Comparison of ENCODE assay signal across 9 cellular contexts in the genomic region with DNA sequence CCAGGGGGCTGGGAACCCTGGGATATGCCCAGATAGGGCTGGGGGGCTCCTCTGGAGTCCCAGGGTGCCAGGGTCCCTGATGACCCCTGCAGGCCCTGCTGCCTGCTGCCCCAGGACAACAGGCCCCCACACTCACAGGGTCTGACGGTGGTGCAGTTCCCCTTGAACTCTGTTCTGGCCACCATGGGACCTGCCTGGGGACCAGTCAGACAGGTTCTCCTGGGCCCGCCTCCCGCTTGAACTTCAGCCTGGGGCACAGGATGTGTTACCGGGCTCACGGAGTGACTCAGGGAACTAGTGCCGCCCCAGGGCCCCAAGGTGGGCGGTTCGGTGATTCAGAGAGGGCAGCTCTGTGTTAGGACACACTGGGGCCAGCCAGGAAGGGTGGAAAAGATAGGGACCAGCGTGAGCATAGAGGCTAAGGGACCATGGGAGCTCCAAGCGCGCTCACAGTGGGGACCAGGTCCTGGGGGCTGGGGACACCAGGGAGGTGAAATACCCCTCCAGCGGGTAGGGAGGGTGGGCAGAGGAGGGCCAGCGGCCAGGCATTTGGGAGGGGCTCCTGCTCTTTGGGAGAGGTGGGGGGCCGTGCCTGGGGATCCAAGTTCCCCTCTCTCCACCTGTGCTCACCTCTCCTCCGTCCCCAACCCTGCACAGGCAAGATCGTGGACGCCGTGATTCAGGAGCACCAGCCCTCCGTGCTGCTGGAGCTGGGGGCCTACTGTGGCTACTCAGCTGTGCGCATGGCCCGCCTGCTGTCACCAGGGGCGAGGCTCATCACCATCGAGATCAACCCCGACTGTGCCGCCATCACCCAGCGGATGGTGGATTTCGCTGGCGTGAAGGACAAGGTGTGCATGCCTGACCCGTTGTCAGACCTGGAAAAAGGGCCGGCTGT. TPM values are rescaled to one million over a fixed set of nuclear protein-coding genes. Genes with fewer than 3 reads are reported as not detected.
A peak's percentile ranks its signal among the peaks of the same experiment; 100 is the strongest.
DNase-seq lines count a peak whose midpoint lies in the region; ATAC-seq, FAIRE-seq and TF ChIP-seq lines count a peak whose summit lies in the region.
"Had no signal": no experiment of that assay in that cellular context is flagged by ENCODE, and none has a peak within 500 bp of the region (broad histone marks: within the 10 kb centered on the region; RNA-seq: fewer than 3 reads in every experiment).

No MANE protein-coding gene starts in this region.

- WGBS in thyroid gland, 2 donors, result 47 to 56% methylated on average over 8 to 19 of the region's 30 CpGs
- WGBS in ovary, 3 donors, result 78 to 82% (median 80%) methylated on average over 30 of the region's 30 CpGs

- H3K27ac ChIP-seq in keratinocyte (ENCODE audit: control insufficient read depth, insufficient read depth, low read length) (peak overlapping the region; percentile 57), thyroid gland (peak overlapping the region; percentile 71 to 95 (median 89)), ovary (no peak overlapping the region)

- peak in 1 of 2 donors; percentile 45 for TF ChIP-seq POLR2A in thyroid gland (IDR thresholded peaks at IDR 0.05)
- no peak for TF ChIP-seq POLR2A in ovary (IDR thresholded peaks at IDR 0.05)

- TF ChIP-seq EP300 in ovary (IDR thresholded peaks at IDR 0.05), result no peak

- peak; percentile 73 for FAIRE-seq in keratinocyte (lab: Jason Lieb, UNC)
- FAIRE-seq: G401.6 had no signal

- H3K4me1 Mint-ChIP-seq in T-helper 2 cell treated with Interferon-gamma antibody and Interleukin-4, amounts not matched to agents 5 μg/mL and 100 μg/mL, for 36 hours (ENCODE audit: low read depth), result no peaks in the 10 kb centered on the region

- H3K4me2 ChIP-seq in keratinocyte (ENCODE audit: control insufficient read depth, extremely low read depth, insufficient read depth, low read depth, low read length), result peak overlapping the region; percentile 70

- no peaks in the 10 kb centered on the region for H3K9me1 ChIP-seq in keratinocyte (ENCODE audit: control insufficient read depth, extremely low read depth, insufficient read depth, low read length)

- peaks cover 4% of the 10 kb centered on the region for H3K36me3 Mint-ChIP-seq in T-helper 2 cell treated with Interferon-gamma antibody and Interleukin-4, amounts not matched to agents 5 μg/mL and 100 μg/mL, for 36 hours (ENCODE audit: low read depth)

- dilution Hi-C loops in keratinocyte (cut with MboI; ENCODE audit: extremely low pct_ligation_motif_present, low sequenced_read_pairs), result no loop called here

- DNase-seq in activated T-cell treated with anti-CD3 and anti-CD28 coated beads for 48 hours (ENCODE audit: low read depth), result peak; percentile 61
- no peak for DNase-seq in activated T-cell treated with anti-CD3 and anti-CD28 coated beads, Interleukin-2, amount 50 U/mL, for 1 hour
- DNase-seq in T-helper 2 cell treated with Interferon-gamma antibody and Interleukin-4, amounts not matched to agents 5 μg/mL and 100 μg/mL, for 36 hours (ENCODE audit: low spot score), result peak; percentile 66
- peak; percentile 84 for DNase-seq in keratinocyte (ENCODE audit: low read depth, low spot score)
- peak; percentile 96 to 97 for DNase-seq in thyroid gland
- DNase-seq in ovary, result no peak
- no peak for DNase-seq in posterior vena cava (ENCODE audit: low spot score)

- H3K9me3 ChIP-seq in keratinocyte (ENCODE audit: control insufficient read depth, low read depth, low read length) (no peaks in the 10 kb centered on the region), thyroid gland (no peaks in the 10 kb centered on the region), ovary (no peaks in the 10 kb centered on the region)

- H4K20me1 ChIP-seq in keratinocyte (ENCODE audit: control insufficient read depth, extremely low read depth, insufficient read depth, low read length), result no peaks in the 10 kb centered on the region

- ATAC-seq in GM19035 (IDR thresholded peaks at IDR 0.05; ENCODE audit: unreplicated experiment), result no peak

- H3K4me3 Mint-ChIP-seq in T-helper 2 cell treated with Interferon-gamma antibody and Interleukin-4, amounts not matched to agents 5 μg/mL and 100 μg/mL, for 36 hours, result no peak overlapping the region

- H3K4me3 ChIP-seq in keratinocyte (ENCODE audit: control insufficient read depth in 2 of 3, extremely low read depth in 1 of 3, insufficient read depth in 2 of 3, low read depth in 1 of 3, low read length in 3 of 3) (peak overlapping the region; percentile 30 to 51 (median 40)), thyroid gland (replicated peaks in 1 of 3) (no peak overlapping the region), ovary (no peak overlapping the region)

- H3K4me1 ChIP-seq in keratinocyte (ENCODE audit: control insufficient read depth, extremely low read depth, insufficient read depth, low read length) (peaks cover 37% of the 10 kb centered on the region), thyroid gland (peaks cover 29 to 33% of the 10 kb centered on the region in 2 donors), ovary (ENCODE audit: insufficient read depth) (peaks cover 7% of the 10 kb centered on the region)

- peak overlapping the region; percentile 61 for H3K9ac ChIP-seq in keratinocyte (ENCODE audit: control insufficient read depth, extremely low read depth, insufficient read depth, low read length)

- H3K36me3 ChIP-seq in keratinocyte (ENCODE audit: control insufficient read depth in 2 of 2, extremely low read depth in 1 of 2, insufficient read depth in 2 of 2, low read length in 2 of 2), result peaks cover 11 to 23% of the 10 kb centered on the region in 2 experiments
- peaks cover 0 to 4% of the 10 kb centered on the region in 2 donors for H3K36me3 ChIP-seq in thyroid gland
- H3K36me3 ChIP-seq in ovary, result no peaks in the 10 kb centered on the region

- peaks cover 9% of the 10 kb centered on the region for H3K79me2 ChIP-seq in keratinocyte (ENCODE audit: control insufficient read depth, insufficient read depth, low read length)

- H3K9me3 Mint-ChIP-seq in T-helper 2 cell treated with Interferon-gamma antibody and Interleukin-4, amounts not matched to agents 5 μg/mL and 100 μg/mL, for 36 hours, result no peaks in the 10 kb centered on the region

- H3K27me3 Mint-ChIP-seq in T-helper 2 cell treated with Interferon-gamma antibody and Interleukin-4, amounts not matched to agents 5 μg/mL and 100 μg/mL, for 36 hours (ENCODE audit: low read depth), result no peaks in the 10 kb centered on the region

- intact Hi-C loops in thyroid gland (cut with DNase I) (no loop called here), ovary (cut with DNase I) (loop anchor here in 1 of 4 donors (10.0 kb wide), 1 partner anchor 152 kb away; the partner anchor contains the start of genes RANBP1 and TRMT2A), posterior vena cava (cut with DNase I) (loop anchor here in 1 of 2 donors (5.0 kb wide), 1 partner anchor 169 kb away; the partner anchor contains the start of gene ZDHHC8)

- no peak overlapping the region for H2AFZ ChIP-seq in keratinocyte (ENCODE audit: control insufficient read depth, low read length)

- no peaks in the 10 kb centered on the region for H3K27me3 ChIP-seq in keratinocyte (ENCODE audit: control insufficient read depth, extremely low read depth, insufficient read depth, low read length)
- H3K27me3 ChIP-seq in thyroid gland, result no peaks in the 10 kb centered on the region
- H3K27me3 ChIP-seq in ovary, result no peaks in the 10 kb centered on the region

- TF ChIP-seq CTCF in keratinocyte (optimal IDR thresholded peaks at IDR 0.05 in 1 of 3, IDR thresholded peaks at IDR 0.05 in 1 of 3, conservative IDR thresholded peaks at IDR 0.05 in 1 of 3; ENCODE audit: extremely low read depth in 1 of 3, insufficient read depth in 2 of 3, low read length in 3 of 3) (no peak), thyroid gland (IDR thresholded peaks at IDR 0.05) (no peak), ovary (IDR thresholded peaks at IDR 0.05) (no peak)

- H3K27ac Mint-ChIP-seq in T-helper 2 cell treated with Interferon-gamma antibody and Interleukin-4, amounts not matched to agents 5 μg/mL and 100 μg/mL, for 36 hours, result no peak overlapping the region

RNA-seq across cellular contexts. Expression of gene TXNRD2, which starts 21.5 kb away (rescaled TPM):
- 12.9 to 18.6 TPM (median 16.0 TPM) in 3 replicates for polyA plus RNA-seq in keratinocyte
- 2.3 TPM for polyA plus RNA-seq in keratinocyte (2011; ENCODE audit: low read depth)
- 7.3 and 14.2 TPM in 2 replicates for polyA plus RNA-seq in keratinocyte (2011; cell fraction: cytosol; rRNA removed)
- polyA plus RNA-seq in keratinocyte (2011; cell fraction: nucleus; rRNA removed), result 16.4 and 18.1 TPM in 2 replicates
- 10.1 and 20.8 TPM in 2 replicates for polyA plus RNA-seq in keratinocyte (2012; ENCODE audit: low replicate concordance)
- polyA minus RNA-seq in keratinocyte, result 8.9 to 29.3 TPM (median 11.3 TPM) in 3 replicates
- 12.1 TPM for polyA minus RNA-seq in keratinocyte (2011; cell fraction: cytosol; rRNA and poly(A)+ RNA removed)
- 11.1 and 14.0 TPM in 2 replicates for polyA minus RNA-seq in keratinocyte (2011; cell fraction: nucleus; rRNA and poly(A)+ RNA removed)
- 10 to 100 TPM; 19.5 to 34.5 (median 25.6) TPM for total RNA-seq in thyroid gland
- total RNA-seq in ovary, result 10 to 100 TPM; 21.3 to 37.3 (median 26.9) TPM
- 10 to 100 TPM; 21.3 to 37.8 TPM for polyA plus RNA-seq in ovary
- total RNA-seq in posterior vena cava, result 10 to 100 TPM; 13.9 to 19.2 TPM

RNA-seq across cellular contexts. Expression of gene COMT, which starts 21.6 kb away (rescaled TPM):
- 130 to 225 TPM (median 139 TPM) in 3 replicates for polyA plus RNA-seq in keratinocyte
- polyA plus RNA-seq in keratinocyte (2011; ENCODE audit: low read depth), result 48.0 TPM
- 86.7 and 217 TPM in 2 replicates for polyA plus RNA-seq in keratinocyte (2011; cell fraction: cytosol; rRNA removed)
- polyA plus RNA-seq in keratinocyte (2011; cell fraction: nucleus; rRNA removed), result 187 and 206 TPM in 2 replicates
- 146 and 212 TPM in 2 replicates for polyA plus RNA-seq in keratinocyte (2012; ENCODE audit: low replicate concordance)
- 68.4 to 164 TPM (median 70.9 TPM) in 3 replicates for polyA minus RNA-seq in keratinocyte
- polyA minus RNA-seq in keratinocyte (2011; cell fraction: cytosol; rRNA and poly(A)+ RNA removed), result 238 TPM
- 73.4 and 85.4 TPM in 2 replicates for polyA minus RNA-seq in keratinocyte (2011; cell fraction: nucleus; rRNA and poly(A)+ RNA removed)
- 100 to 1,000 TPM in 3 of 4 donors, 10 to 100 TPM in 1; 92.6 to 216 (median 138) TPM for total RNA-seq in thyroid gland
- 100 to 1,000 TPM; 143 to 194 (median 161) TPM for total RNA-seq in ovary
- 100 to 1,000 TPM in 1 of 2 donors, 10 to 100 TPM in 1; 23.1 to 200 TPM for polyA plus RNA-seq in ovary
- 10 to 100 TPM; 81.7 to 95.4 TPM for total RNA-seq in posterior vena cava

RNA-seq across cellular contexts. Expression of gene ARVCF, which starts 53.5 kb away (rescaled TPM):
- 5.3 to 8.4 TPM (median 5.7 TPM) in 3 replicates for polyA plus RNA-seq in keratinocyte
- polyA plus RNA-seq in keratinocyte (2011; ENCODE audit: low read depth), result 5.3 TPM
- 1.7 and 4.0 TPM in 2 replicates for polyA plus RNA-seq in keratinocyte (2011; cell fraction: cytosol; rRNA removed)
- 21.1 and 26.3 TPM in 2 replicates for polyA plus RNA-seq in keratinocyte (2011; cell fraction: nucleus; rRNA removed)
- 8.2 TPM in 2 replicates for polyA plus RNA-seq in keratinocyte (2012; ENCODE audit: low replicate concordance)
- polyA minus RNA-seq in keratinocyte, result 4.3 to 14.6 TPM (median 5.1 TPM) in 3 replicates
- polyA minus RNA-seq in keratinocyte (2011; cell fraction: cytosol; rRNA and poly(A)+ RNA removed), result 14.2 TPM
- 11.0 and 16.2 TPM in 2 replicates for polyA minus RNA-seq in keratinocyte (2011; cell fraction: nucleus; rRNA and poly(A)+ RNA removed)
- total RNA-seq in thyroid gland, result 100 to 1,000 TPM in 3 of 4 donors, 10 to 100 TPM in 1; 34.5 to 123 (median 111) TPM
- 10 to 100 TPM in 6 of 7 donors, 1 to 10 TPM in 1; 9.0 to 23.8 (median 14.0) TPM for total RNA-seq in ovary
- 10 to 100 TPM in 1 of 2 donors, under 1 TPM in 1; 0.42 to 17.4 TPM for polyA plus RNA-seq in ovary
- total RNA-seq in posterior vena cava, result 10 to 100 TPM; 20.1 to 21.3 TPM

RNA-seq across cellular contexts. Expression of gene TANGO2, which starts 57.8 kb away (rescaled TPM):
- polyA plus RNA-seq in keratinocyte (20.1 to 30.7 TPM (median 28.1 TPM) in 3 replicates), ovary (10 to 100 TPM; 11.0 to 17.2 TPM)
- 8.9 TPM for polyA plus RNA-seq in keratinocyte (2011; ENCODE audit: low read depth)
- 23.4 and 27.4 TPM in 2 replicates for polyA plus RNA-seq in keratinocyte (2011; cell fraction: cytosol; rRNA removed)
- 25.0 and 31.0 TPM in 2 replicates for polyA plus RNA-seq in keratinocyte (2011; cell fraction: nucleus; rRNA removed)
- polyA plus RNA-seq in keratinocyte (2012; ENCODE audit: low replicate concordance), result 13.8 and 20.3 TPM in 2 replicates
- polyA minus RNA-seq in keratinocyte, result 53.7 to 73.9 TPM (median 69.5 TPM) in 3 replicates
- 33.0 TPM for polyA minus RNA-seq in keratinocyte (2011; cell fraction: cytosol; rRNA and poly(A)+ RNA removed)
- polyA minus RNA-seq in keratinocyte (2011; cell fraction: nucleus; rRNA and poly(A)+ RNA removed), result 11.0 and 15.4 TPM in 2 replicates
- total RNA-seq in thyroid gland (10 to 100 TPM; 50.3 to 82.7 (median 65.2) TPM), ovary (10 to 100 TPM; 11.8 to 17.5 (median 13.3) TPM), posterior vena cava (10 to 100 TPM; 28.4 to 31.1 TPM)

Comparison
In these comparisons a context has a peak if more than half of its experiments do, and no peak if none do; other contexts are left out.
1. DNase-seq: peak in activated T-cell treated with anti-CD3 and anti-CD28 coated beads for 48 hours (single experiment), T-helper 2 cell treated with Interferon-gamma antibody and Interleukin-4, amounts not matched to agents 5 μg/mL and 100 μg/mL, for 36 hours (single experiment), keratinocyte (single experiment) and thyroid gland (2 of 2); none in activated T-cell treated with anti-CD3 and anti-CD28 coated beads, Interleukin-2, amount 50 U/mL, for 1 hour (single experiment), ovary (0 of 5) and posterior vena cava (single experiment).
2. H3K27ac ChIP-seq: peak in keratinocyte (single experiment) and thyroid gland (3 of 3); none in ovary (0 of 2).
3. H3K4me3 ChIP-seq: peak in keratinocyte (3 of 3); none in thyroid gland (0 of 3) and ovary (single experiment).